31 cellular contexts compared by ENCODE assay signal in the genomic region with DNA sequence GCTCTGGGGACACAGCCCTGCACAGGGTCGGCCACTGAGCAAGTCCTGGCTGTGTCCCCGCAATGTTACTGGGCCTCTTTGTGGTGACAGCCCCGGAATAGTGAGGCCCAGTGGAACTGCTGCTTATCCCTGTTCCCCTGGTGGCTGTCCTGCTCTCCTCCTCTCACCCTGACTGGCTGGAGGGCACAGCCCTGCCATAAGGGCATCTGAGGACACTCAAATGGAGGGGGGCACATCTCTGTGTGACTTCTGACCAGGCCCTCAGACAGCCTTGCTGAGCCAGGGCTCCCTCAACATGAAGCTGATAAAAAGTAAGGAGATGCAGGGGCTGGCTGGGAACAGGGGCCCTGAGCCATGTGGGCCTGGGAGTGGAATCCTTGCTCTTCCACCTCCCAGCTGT.
"Had no signal": no experiment of that assay in that cellular context is flagged by ENCODE, and none has a peak within 500 bp of the region (broad histone marks: within the 10 kb centered on the region; RNA-seq: fewer than 3 reads in every experiment).

No MANE protein-coding gene starts in this region.

- H3K4me1 ChIP-seq: adrenal gland, body of pancreas, breast epithelium had no signal

- ATAC-seq: activated CD8-positive, alpha-beta T cell treated with anti-CD3 and anti-CD28 coated beads for 36 hours; activated naive CD4-positive, alpha-beta T cell treated with anti-CD3 and anti-CD28 coated beads, Interleukin-2, amount 50 U/mL, for 72 hours; activated T-cell treated with anti-CD3 and anti-CD28 coated beads, Interleukin-2, amount 50 U/mL, for 4 hours; activated T-cell treated with anti-CD3 and anti-CD28 coated beads, Interleukin-2, amount 50 U/mL, for 72 hours; activated T-helper 17 cell treated with anti-CD3 and anti-CD28 coated beads, Interleukin-2, amount 50 U/mL, for 72 hours; body of pancreas had no signal

- H3K36me3 ChIP-seq: adrenal gland, brain microvascular endothelial cell, breast epithelium had no signal

- H3K9me3 ChIP-seq: body of pancreas had no signal

- H3K27ac ChIP-seq: adrenal gland, body of pancreas, brain microvascular endothelial cell, breast epithelium, VCaP had no signal

- H3K27me3 ChIP-seq: adrenal gland, body of pancreas, brain microvascular endothelial cell, breast epithelium had no signal

- DNase-seq: activated B cell treated with CpG ODN at 0.5 μM for 24 hours; activated CD4-positive, alpha-beta memory T cell treated with anti-CD3 and anti-CD28 coated beads for 36 hours; activated CD4-positive, alpha-beta T cell treated with anti-CD3 and anti-CD28 coated beads for 4 hours; activated CD4-positive, alpha-beta T cell treated with anti-CD3 and anti-CD28 coated beads, Interleukin-2, amount 10 ng/mL, durations not matched to agents 24 days and 14 days; activated CD4-positive, alpha-beta T cell treated with anti-CD3 and anti-CD28 coated beads, Interleukin-2, amount 50 U/mL, for 1 hour; activated CD4-positive, alpha-beta T cell treated with anti-CD3 and anti-CD28 coated beads, Interleukin-2, amount 50 U/mL, for 4 hours; activated CD4-positive, CD25-positive, alpha-beta regulatory T cell treated with anti-CD3 and anti-CD28 coated beads, Interleukin-2, amount 50 U/mL, for 72 hours; activated CD8-positive, alpha-beta memory T cell treated with anti-CD3 and anti-CD28 coated beads, Interleukin-2, amount 50 U/mL, for 4 hours; activated CD8-positive, alpha-beta T cell treated with anti-CD3 and anti-CD28 coated beads for 36 hours; activated gamma-delta T cell treated with Interleukin-2 at 50 U/mL for 16 hours; activated naive CD4-positive, alpha-beta T cell; activated naive CD4-positive, alpha-beta T cell treated with anti-CD3 and anti-CD28 coated beads for 36 hours; activated naive CD4-positive, alpha-beta T cell treated with anti-CD3 and anti-CD28 coated beads, Interleukin-2, amount 50 U/mL, for 16 hours; activated naive CD8-positive, alpha-beta T cell treated with anti-CD3 and anti-CD28 coated beads for 36 hours; activated T-cell treated with anti-CD3 and anti-CD28 coated beads for 4 hours; activated T-cell treated with anti-CD3 and anti-CD28 coated beads, Interleukin-2, amount 50 U/mL, for 1 hour; activated T-cell treated with anti-CD3 and anti-CD28 coated beads, Interleukin-2, amount 50 U/mL, for 4 hours; activated T-cell treated with anti-CD3 and anti-CD28 coated beads, Interleukin-2, amount 50 U/mL, for 72 hours; adrenal gland; amniotic stem cell; aorta; body of pancreas; brain microvascular endothelial cell; central memory CD4-positive, alpha-beta T cell; T-helper 1 cell; T-helper 2 cell; T-helper 9 cell had no signal

- H3K4me3 ChIP-seq: adrenal gland, body of pancreas, breast epithelium had no signal
